ENCODE assay signal across 10 cellular contexts in genomic region chr17:6703751-6704150, GRCh38. TPM values are rescaled to one million over a fixed set of nuclear protein-coding genes. Genes with fewer than 3 reads are reported as not detected.
"Had no signal": no experiment of that assay in that cellular context is flagged by ENCODE, and none has a peak within 500 bp of the region (broad histone marks: within the 10 kb centered on the region; RNA-seq: fewer than 3 reads in every experiment).

No MANE protein-coding gene starts in this region.

- H3K4me3 ChIP-seq: GM23248, K562 had no signal

- FAIRE-seq: H54, K562 had no signal

- ATAC-seq: K562 had no signal

- H3K4me3 Mint-ChIP-seq: H9 had no signal

- H3K9ac ChIP-seq: GM23248 had no signal

- DNase-seq: GM23248, GOT3, H9, HCEC 1CT, IMR-90, KG1 had no signal

- H2AFZ ChIP-seq: GM23248 had no signal

- H3K9me3 Mint-ChIP-seq: H9 had no signal

- H3K27ac Mint-ChIP-seq: H9 had no signal

- H3K27ac ChIP-seq: GM23248, HL-60 had no signal

RNA-seq across cellular contexts. Expression of gene SLC13A5, which starts 9.4 kb away (rescaled TPM):
- total RNA-seq: GM23248, HT1080, IMR-90 had no signal
- polyA plus RNA-seq: GM23248, IMR-90, K562 had no signal

RNA-seq across cellular contexts. Expression of gene XAF1, which starts 52.1 kb away (rescaled TPM):
- total RNA-seq: H9, HT1080 had no signal
